In the genomic region with DNA sequence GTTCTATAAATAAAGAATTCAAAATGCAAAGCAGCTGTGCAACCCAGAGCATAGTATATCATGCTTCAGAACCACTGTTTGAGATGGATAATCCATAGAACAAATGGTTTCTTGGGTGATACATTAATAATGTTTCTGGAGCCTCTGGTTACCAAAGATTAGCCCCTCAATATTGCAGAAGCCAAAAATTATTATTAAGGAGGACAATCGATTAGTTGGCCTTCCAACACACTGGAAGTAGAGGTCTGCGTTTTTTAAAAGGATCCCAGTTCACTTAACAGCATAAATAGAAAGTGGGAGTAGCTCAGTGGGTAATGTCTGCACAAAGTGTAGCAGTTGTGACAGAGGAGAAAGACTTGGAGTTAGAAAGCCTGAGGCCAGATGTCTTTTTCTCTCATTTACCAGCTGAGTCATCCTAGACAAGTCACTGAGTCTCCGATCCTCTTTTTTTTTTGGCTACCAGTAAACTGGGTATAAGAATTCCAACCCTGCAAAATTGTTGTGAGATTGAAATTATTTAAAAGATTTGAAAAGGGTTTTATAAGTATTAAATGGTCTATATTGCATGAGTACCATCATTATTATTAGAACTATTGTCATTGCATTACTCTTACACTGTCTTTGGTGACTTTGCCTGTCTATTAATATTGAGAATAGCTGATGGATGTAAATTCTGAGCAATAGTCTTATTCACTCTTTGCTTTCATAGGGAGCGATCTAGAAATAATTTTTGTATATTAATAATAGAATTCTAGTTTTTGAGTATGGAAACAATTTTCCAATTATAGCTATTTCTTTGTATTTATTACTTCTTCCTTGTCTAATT, we compare ENCODE assay signal across 8 cellular contexts.
DNase-seq lines count a peak whose midpoint lies in the region; FAIRE-seq and TF ChIP-seq lines count a peak whose summit lies in the region.

No MANE protein-coding gene starts in this region.

- FAIRE-seq in GM12891 (lab: Jason Lieb, UNC) (no peak), endothelial cell of umbilical vein (lab: Jason Lieb, UNC) (no peak), small intestine (lab: Jason Lieb, UNC) (no peak)

- CTCF ChIA-PET in endothelial cell of umbilical vein (lab: Charles Lee) = interaction anchor here (1.1 to 1.9 kb wide), 4 partner anchors 11 to 78 kb away, joined by 3 to 6 read pairs (median 4); no protein-coding TSS in a partner anchor

- H3K9me1 ChIP-seq in endothelial cell of umbilical vein (replicated peaks; ENCODE audit: control insufficient read depth, extremely low read depth, insufficient read depth, low read length) = no peaks in the 10 kb centered on the region

- TF ChIP-seq POLR2A in GM12891 (IDR thresholded peaks at IDR 0.05; ENCODE audit: low read depth, low read length) (no peak), endothelial cell of umbilical vein (IDR thresholded peaks at IDR 0.05; ENCODE audit: low read depth, low read length) (no peak)

- H3K27ac ChIP-seq in endothelial cell of umbilical vein (ENCODE audit: insufficient read depth, low read depth, low read length) (no peak overlapping the region), skin epidermis (peak overlapping the region in 14 of 21 experiments; percentile 1 to 76 (median 44)), small intestine (ENCODE audit: low read depth in 1 of 2, low read length in 1 of 2) (peak overlapping the region in 1 of 2 donors; percentile 34)

- H3K79me2 ChIP-seq in endothelial cell of umbilical vein (ENCODE audit: control insufficient read depth, insufficient read depth, low read length) = no peaks in the 10 kb centered on the region

- H3K4me2 ChIP-seq in endothelial cell of umbilical vein (ENCODE audit: insufficient read depth, low read length) = peak overlapping the region; percentile 22

- POLR2A ChIA-PET in endothelial cell of umbilical vein (lab: Charles Lee) = no interaction called here

- H3K4me3 ChIP-seq in HAP-1 (no peak overlapping the region), endothelial cell of umbilical vein (replicated peaks in 1 of 3; ENCODE audit: insufficient read depth in 1 of 3, low read depth in 1 of 3, low read length in 3 of 3) (no peak overlapping the region), skin epidermis (no peak overlapping the region), small intestine (ENCODE audit: low read depth in 1 of 2, low read length in 2 of 2) (no peak overlapping the region)

- BruUV-seq in endothelial cell of umbilical vein (replicated peaks; lab: Mats Ljungman, UMichigan) = no TSS peak

- no peaks in the 10 kb centered on the region for H4K20me1 ChIP-seq in endothelial cell of umbilical vein (replicated peaks; ENCODE audit: control insufficient read depth, extremely low read depth, insufficient read depth, low read length)

- DNase-seq in GM12891 (ENCODE audit: insufficient read length, low spot score) = no peak
- peak; percentile 38 to 77 for DNase-seq in HAP-1 (ENCODE audit: low spot score in 2 of 2)
- peak; percentile 56 for DNase-seq in NAMALWA (ENCODE audit: low spot score)
- no peak for DNase-seq in endothelial cell of umbilical vein (ENCODE audit: low read depth, low spot score)
- no peak for DNase-seq in DMS53 treated with DMSO at 0.1 percent for 48 hours (lab: John Stamatoyannopoulos, UW; ENCODE audit: unreplicated experiment)
- no peak for DNase-seq in AML-193 (lab: John Stamatoyannopoulos, UW)
- DNase-seq in small intestine = no peak

- in situ Hi-C loops in HAP-1 (cut with MboI; ENCODE audit: low sequenced_read_pairs) = no loop called here

- H3K4me1 ChIP-seq in HAP-1 (peaks cover 46% of the 10 kb centered on the region), endothelial cell of umbilical vein (ENCODE audit: control insufficient read depth, extremely low read depth, insufficient read depth, low read length) (peaks cover 23% of the 10 kb centered on the region), small intestine (ENCODE audit: control insufficient read depth in 2 of 2, insufficient read depth in 1 of 2, low read depth in 1 of 2, low read length in 1 of 2) (peaks cover 0 to 10% of the 10 kb centered on the region in 2 donors)

- H2AFZ ChIP-seq in endothelial cell of umbilical vein (ENCODE audit: low read depth, low read length) = no peak overlapping the region

- WGBS in small intestine, 3 donors = 55 to 69% (median 57%) methylated on average over 4 of the region's 4 CpGs

- H3K36me3 ChIP-seq in HAP-1 (replicated peaks) (no peaks in the 10 kb centered on the region), endothelial cell of umbilical vein (ENCODE audit: control insufficient read depth in 2 of 2, extremely low read depth in 1 of 2, insufficient read depth in 2 of 2, low read length in 2 of 2) (no peaks in the 10 kb centered on the region), small intestine (ENCODE audit: control insufficient read depth in 2 of 2, insufficient read depth in 2 of 2, low read length in 2 of 2) (no peaks in the 10 kb centered on the region)

- H3K9ac ChIP-seq in endothelial cell of umbilical vein (replicated peaks; ENCODE audit: extremely low read depth, insufficient read depth, low read length) = no peak overlapping the region

- dilution Hi-C loops in endothelial cell of umbilical vein (cut with MboI; ENCODE audit: extremely low pct_ligation_motif_present, low sequenced_read_pairs) = no loop called here

- intact Hi-C loops in endothelial cell of umbilical vein (cut with micrococcal nuclease) = loop anchor here (2.0 kb wide), 3 partner anchors 17 to 73 kb away; no protein-coding TSS in a partner anchor

- no peaks in the 10 kb centered on the region for H3K9me3 ChIP-seq in HAP-1
- H3K9me3 ChIP-seq in endothelial cell of umbilical vein (replicated peaks; ENCODE audit: control insufficient read depth, insufficient read depth, low read length) = no peaks in the 10 kb centered on the region
- no peaks in the 10 kb centered on the region for H3K9me3 ChIP-seq in small intestine (ENCODE audit: control insufficient read depth, low read depth)

- H3K27me3 ChIP-seq in HAP-1 (ENCODE audit: low read depth) = no peaks in the 10 kb centered on the region
- H3K27me3 ChIP-seq in endothelial cell of umbilical vein (ENCODE audit: control insufficient read depth in 2 of 2, insufficient read depth in 2 of 2, low read length in 2 of 2) = no peaks in the 10 kb centered on the region
- no peaks in the 10 kb centered on the region for H3K27me3 ChIP-seq in small intestine (ENCODE audit: control insufficient read depth in 2 of 2, insufficient read depth in 2 of 2, low read length in 2 of 2)

- TF ChIP-seq CTCF in endothelial cell of umbilical vein (IDR thresholded peaks at IDR 0.05; ENCODE audit: extremely low read depth in 1 of 2, insufficient read depth in 1 of 2, low read depth in 1 of 2, low read length in 2 of 2) = no peak

TF ChIP-seq in GM12891, 5 proteins besides CTCF, POLR2A, EP300 and RAD21:
- TF ChIP-seq PAX5 (IDR thresholded peaks at IDR 0.05; ENCODE audit: insufficient read depth, low read length, severe bottlenecking) (no peak), POU2F2 (IDR thresholded peaks at IDR 0.05; ENCODE audit: low read depth, low read length) (no peak), SPI1 (IDR thresholded peaks at IDR 0.05; ENCODE audit: low read depth, low read length) (peak; percentile 48; the same call in 1 of the 2 replicates), POLR2AphosphoS5 (IDR thresholded peaks at IDR 0.05; ENCODE audit: low read depth, low read length) (no peak), TAF1 (IDR thresholded peaks at IDR 0.05; ENCODE audit: low read depth, low read length) (no peak)

TF ChIP-seq in endothelial cell of umbilical vein, 7 proteins besides CTCF, POLR2A, EP300 and RAD21:
- TF ChIP-seq MAX (IDR thresholded peaks at IDR 0.05; ENCODE audit: insufficient read depth, insufficient read length) (no peak), FOS (IDR thresholded peaks at IDR 0.05; ENCODE audit: borderline replicate concordance, insufficient read depth, low read length) (no peak), MYC (IDR thresholded peaks at IDR 0.05; ENCODE audit: low read depth, low read length) (no peak), GATA2 (IDR thresholded peaks at IDR 0.05; ENCODE audit: insufficient read depth, insufficient read length, low read depth, low read length) (no peak), JUN (IDR thresholded peaks at IDR 0.05; ENCODE audit: borderline replicate concordance, insufficient read depth, insufficient read length, low read depth) (no peak), EZH2 (IDR thresholded peaks at IDR 0.05; ENCODE audit: borderline replicate concordance, low read depth, low read length, severe bottlenecking) (no peak), POLR2AphosphoS5 (IDR thresholded peaks at IDR 0.05; ENCODE audit: insufficient read depth, low read depth, low read length) (no peak)

Comparison
In these comparisons a context has a peak if more than half of its experiments do, and no peak if none do; other contexts are left out.
1. DNase-seq: peak in HAP-1 (2 of 2) and NAMALWA (single experiment); none in GM12891 (single experiment), endothelial cell of umbilical vein (single experiment), DMS53 treated with DMSO at 0.1 percent for 48 hours (single experiment), AML-193 (0 of 2) and small intestine (single experiment).